ENCODE assay signal across 11 cellular contexts in the genomic region with DNA sequence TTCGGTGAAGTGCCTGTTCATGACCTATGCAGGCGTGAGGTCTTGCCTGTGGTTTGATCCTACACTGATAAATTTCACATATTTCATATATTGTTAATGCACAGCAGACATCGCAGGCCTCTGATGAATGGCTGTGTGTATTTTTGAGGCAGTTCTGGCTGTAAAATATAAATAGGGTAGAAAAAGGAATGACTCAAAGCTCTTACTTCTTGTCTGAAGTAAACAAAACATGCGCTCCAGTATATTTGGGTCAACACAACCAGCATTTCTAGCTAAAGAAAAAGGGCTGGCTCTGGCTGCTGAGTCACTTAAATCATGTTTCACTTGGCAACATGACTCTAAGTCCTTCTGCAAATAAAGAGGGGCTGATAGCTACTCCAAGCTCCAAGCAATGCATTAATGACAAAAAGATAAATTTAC. TPM values are rescaled to one million over a fixed set of nuclear protein-coding genes. Genes with fewer than 3 reads are reported as not detected.
DNase-seq lines count a peak whose midpoint lies in the region; ATAC-seq and TF ChIP-seq lines count a peak whose summit lies in the region.
"Had no signal": no experiment of that assay in that cellular context is flagged by ENCODE, and none has a peak within 500 bp of the region (broad histone marks: within the 10 kb centered on the region; RNA-seq: fewer than 3 reads in every experiment).

No MANE protein-coding gene starts in this region.

- 59 to 71% (median 62%) methylated on average over 4 of the region's 4 CpGs for WGBS in spleen, 5 donors

- POLR2A ChIA-PET in A673 (lab: Charles Lee; ENCODE audit: low non-redundant PET) = no interaction called here

- no peak for TF ChIP-seq CTCF in 22Rv1 (IDR thresholded peaks at IDR 0.05)
- no peak for TF ChIP-seq CTCF in left lung (IDR thresholded peaks at IDR 0.05)
- TF ChIP-seq CTCF in A673 (conservative IDR thresholded peaks at IDR 0.05; ENCODE audit: low read depth, low read length) = no peak
- no peak for TF ChIP-seq CTCF in spleen (IDR thresholded peaks at IDR 0.05 in 8 of 11, conservative IDR thresholded peaks at IDR 0.05 in 3 of 11)

- intact Hi-C loops in left lung (cut with DNase I) = no loop called here
- intact Hi-C loops in A673 (cut with micrococcal nuclease; ENCODE audit: unreplicated experiment) = no loop called here
- intact Hi-C loops in spleen (cut with DNase I; ENCODE audit: low total_unique reads) = no loop called here

- H3K4me3 ChIP-seq in left lung (no peak overlapping the region), A673 (ENCODE audit: low read depth, low read length, poor library complexity, severe bottlenecking) (no peak overlapping the region), spleen (no peak overlapping the region)
- H3K4me3 ChIP-seq: lower lobe of right lung had no signal

- DNase-seq in HCEC 1CT (peak; percentile 95), astrocyte of the hippocampus (ENCODE audit: low read depth, low spot score) (peak; percentile 85), left lung (no peak), A673 (ENCODE audit: low spot score) (no peak), spleen (no peak)
- DNase-seq: DMS 273 treated with DMSO at 0.1 percent for 48 hours, lower lobe of right lung, T-cell had no signal

- no TSS peak for BruUV-seq in A673 (replicated peaks; lab: Mats Ljungman, UMichigan)

- H3K4me1 ChIP-seq in left lung = peaks cover 0 to 11% of the 10 kb centered on the region in 2 donors
- no peaks in the 10 kb centered on the region for H3K4me1 ChIP-seq in A673 (ENCODE audit: insufficient read depth, low read length, poor library complexity, severe bottlenecking)
- peaks cover 2 to 42% (median 15%) of the 10 kb centered on the region in 6 donors for H3K4me1 ChIP-seq in spleen

- no peaks in the 10 kb centered on the region for H3K36me3 ChIP-seq in left lung
- H3K36me3 ChIP-seq in A673 (ENCODE audit: insufficient read depth, low read length, poor library complexity, severe bottlenecking) = no peaks in the 10 kb centered on the region
- H3K36me3 ChIP-seq in spleen = no peaks in the 10 kb centered on the region
- H3K36me3 ChIP-seq: lower lobe of right lung had no signal

- H3K27me3 ChIP-seq in left lung (no peaks in the 10 kb centered on the region), A673 (replicated peaks; ENCODE audit: insufficient read depth, low read depth, low read length, poor library complexity) (no peaks in the 10 kb centered on the region), spleen (replicated peaks in 1 of 7) (no peaks in the 10 kb centered on the region)

- H3K9me3 ChIP-seq in left lung (no peaks in the 10 kb centered on the region), A673 (ENCODE audit: low read depth, low read length, poor library complexity, severe bottlenecking) (no peaks in the 10 kb centered on the region), spleen (no peaks in the 10 kb centered on the region)
- H3K9me3 ChIP-seq: lower lobe of right lung had no signal

- peak; percentile 85 for ATAC-seq in left lung
- no peak for ATAC-seq in HG02571 (IDR thresholded peaks at IDR 0.05; ENCODE audit: unreplicated experiment)
- no peak for ATAC-seq in GM21528 (IDR thresholded peaks at IDR 0.05; ENCODE audit: low FRiP score, unreplicated experiment)
- ATAC-seq: T-cell had no signal

- CTCF ChIA-PET in A673 (lab: Charles Lee) = no interaction called here

- TF ChIP-seq POLR2A in spleen (IDR thresholded peaks at IDR 0.05) = no peak

- H3K27ac ChIP-seq in 22Rv1 (peak overlapping the region; percentile 16; the same call in 1 of the 2 replicates), left lung (no peak overlapping the region), A673 (ENCODE audit: low read depth, low read length, poor library complexity, severe bottlenecking) (no peak overlapping the region), spleen (no peak overlapping the region)
- H3K27ac ChIP-seq: lower lobe of right lung had no signal

RNA-seq across cellular contexts. Expression of a gene that starts 54.1 kb away (rescaled TPM):
- total RNA-seq in left lung (10 to 100 TPM in 1 of 2 donors, 1 to 10 TPM in 1; 3.7 to 11.4 TPM), A673 (2021) (0.24 and 0.49 TPM in 2 replicates), spleen (10 to 100 TPM; 23.7 to 41.3 (median 29.4) TPM)
- polyA plus RNA-seq in spleen = 1 to 10 TPM; 2.9 to 5.4 (median 3.2) TPM

Comparison
In these comparisons a context has a peak if more than half of its experiments do, and no peak if none do; other contexts are left out.
1. DNase-seq: peak in HCEC 1CT (single experiment) and astrocyte of the hippocampus (single experiment); none in left lung (0 of 2), A673 (single experiment) and spleen (single experiment).